27 cellular contexts compared by ENCODE assay signal in the genomic region with DNA sequence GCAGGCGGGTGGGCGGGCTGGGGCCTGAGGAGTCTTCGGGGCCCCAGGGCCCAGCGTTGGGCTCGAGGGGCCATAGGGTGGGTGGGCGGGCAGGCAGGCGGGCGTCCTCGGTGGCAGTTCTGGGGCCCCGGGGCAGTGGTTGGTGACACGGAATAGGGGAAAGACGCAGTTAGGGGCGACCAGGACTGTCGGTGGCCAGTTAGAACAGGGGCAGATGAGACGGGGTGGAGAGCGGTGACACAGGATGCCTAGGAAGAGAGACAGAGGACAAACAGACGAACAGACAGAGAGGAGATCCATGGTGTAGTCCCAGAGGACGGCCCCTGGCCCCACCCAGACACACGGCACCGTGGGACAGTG. TPM values are rescaled to one million over a fixed set of nuclear protein-coding genes. Genes with fewer than 3 reads are reported as not detected.
"Had no signal": no experiment of that assay in that cellular context is flagged by ENCODE, and none has a peak within 500 bp of the region (broad histone marks: within the 10 kb centered on the region; RNA-seq: fewer than 3 reads in every experiment).

No MANE protein-coding gene starts in this region.

- H3K4me3 ChIP-seq: left lung, mucosa of descending colon, prostate gland, sigmoid colon, spleen, suprapubic skin, thoracic aorta, tibial artery, uterus had no signal

- H3K9ac ChIP-seq: parathyroid adenoma had no signal

- H3K27ac ChIP-seq: left lung, parathyroid adenoma, prostate gland, sigmoid colon, spleen, suprapubic skin, thoracic aorta, tibial artery, uterus had no signal

- H3K9me3 ChIP-seq: prostate gland, suprapubic skin, uterus had no signal

- H3K27me3 ChIP-seq: left lung, sigmoid colon, suprapubic skin, uterus had no signal

- ATAC-seq: left colon; left lung; mucosa of descending colon; naive thymus-derived CD4-positive, alpha-beta T cell; natural killer cell treated with Interleukin-12 subunit alpha and Interleukin-12 subunit beta and Interleukin-15 and Interleukin-18, amount 100 ng/mL, for 72 hours; right cardiac atrium; stimulated activated effector memory CD8-positive, alpha-beta T cell treated with anti-CD3 and anti-CD28 coated beads, Interleukin-12 subunit alpha, Interleukin-12 subunit beta, amount 100 ng/mL, for 72 hours had no signal

- FAIRE-seq: islet of Langerhans, kidney, small intestine had no signal

- H2AFZ ChIP-seq: parathyroid adenoma had no signal

- H3K79me2 ChIP-seq: parathyroid adenoma had no signal

- H3K4me1 ChIP-seq: left lung, prostate gland, suprapubic skin, uterus had no signal

- H3K36me3 ChIP-seq: left lung, prostate gland, sigmoid colon, spleen, suprapubic skin, thoracic aorta, uterus had no signal

- DNase-seq: hypothalamus; immature natural killer cell; left lung; midbrain; mucosa of descending colon; naive thymus-derived CD4-positive, alpha-beta T cell; nucleus accumbens; retina; sigmoid colon; small intestine; stimulated activated CD4-positive, alpha-beta T cell treated with anti-CD3 and anti-CD28 coated beads, Interleukin-4, amount 100 ng/mL, for 24 hours; stimulated activated naive CD4-positive, alpha-beta T cell; trophoblast cell; uterus had no signal

RNA-seq across cellular contexts. Expression of gene GRIP2, which starts 36.5 kb away (rescaled TPM):
- total RNA-seq: lung microvascular endothelial cell; naive thymus-derived CD4-positive, alpha-beta T cell; natural killer cell treated with Interleukin-12 subunit alpha and Interleukin-12 subunit beta and Interleukin-15 and Interleukin-18, amount 100 ng/mL, for 72 hours had no signal
- polyA plus RNA-seq: immature natural killer cell; naive thymus-derived CD4-positive, alpha-beta T cell had no signal
